In the genomic region with DNA sequence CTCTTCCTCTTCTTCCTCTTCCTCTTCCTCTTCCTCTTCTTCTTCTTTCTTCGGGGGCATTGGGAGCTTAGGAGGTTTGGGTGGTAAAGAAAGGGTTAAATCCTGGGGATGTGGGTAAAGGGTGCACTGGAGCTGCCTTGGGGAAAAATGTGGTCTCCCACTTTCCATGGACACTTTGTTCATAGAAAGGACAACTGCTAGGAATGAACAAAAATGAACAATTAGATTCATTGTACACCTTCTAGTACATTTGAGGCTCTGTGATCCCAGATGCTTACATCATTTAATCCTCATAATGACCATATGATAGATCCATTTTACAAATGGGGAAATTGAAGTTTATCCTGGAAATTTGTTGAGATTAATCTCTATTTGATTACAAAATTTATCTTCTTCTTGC, we compare ENCODE assay signal across 35 cellular contexts.
"Had no signal": no experiment of that assay in that cellular context is flagged by ENCODE, and none has a peak within 500 bp of the region (broad histone marks: within the 10 kb centered on the region; RNA-seq: fewer than 3 reads in every experiment).

No MANE protein-coding gene starts in this region.

- H3K36me3 ChIP-seq: ascending aorta, breast epithelium, cardiac muscle cell, colonic mucosa, esophagus squamous epithelium, gastrocnemius medialis, heart left ventricle had no signal

- FAIRE-seq: endometrium, endothelial cell of umbilical vein had no signal

- H3K27ac ChIP-seq: ascending aorta, breast epithelium, cardiac muscle cell, colonic mucosa, epithelial cell of prostate, esophagus squamous epithelium, gastrocnemius medialis, heart left ventricle had no signal

- H3K9me3 ChIP-seq: ascending aorta, breast epithelium, colonic mucosa, esophagus squamous epithelium, gastrocnemius medialis, heart left ventricle had no signal

- H3K36me3 Mint-ChIP-seq: activated CD4-positive, alpha-beta memory T cell treated with anti-CD3 and anti-CD28 coated beads for 36 hours; activated CD8-positive, alpha-beta memory T cell treated with anti-CD3 and anti-CD28 coated beads, Interleukin-2, amount 10 ng/mL, durations not matched to agents 7 days and 5 days; activated naive CD4-positive, alpha-beta T cell treated with anti-CD3 and anti-CD28 coated beads, Interleukin-2, amount 10 ng/mL, durations not matched to agents 7 days and 5 days; activated naive CD8-positive, alpha-beta T cell treated with anti-CD3 and anti-CD28 coated beads, Interleukin-2, amount 10 ng/mL, durations not matched to agents 7 days and 5 days had no signal

- H3K4me1 ChIP-seq: ascending aorta, breast epithelium, colonic mucosa, esophagus squamous epithelium had no signal

- DNase-seq: activated CD4-positive, alpha-beta memory T cell treated with anti-CD3 and anti-CD28 coated beads for 36 hours; activated CD4-positive, alpha-beta T cell treated with anti-CD3 and anti-CD28 coated beads for 36 hours; activated CD4-positive, alpha-beta T cell treated with anti-CD3 and anti-CD28 coated beads, Interleukin-2, amount 10 ng/mL, durations not matched to agents 24 days and 14 days; activated CD4-positive, CD25-positive, alpha-beta regulatory T cell; activated CD4-positive, CD25-positive, alpha-beta regulatory T cell treated with anti-CD3 and anti-CD28 coated beads, Interleukin-2, amount 50 U/mL, for 72 hours; activated CD8-positive, alpha-beta memory T cell treated with anti-CD3 and anti-CD28 coated beads, Interleukin-2, amount 10 ng/mL, durations not matched to agents 7 days and 5 days; activated CD8-positive, alpha-beta memory T cell treated with anti-CD3 and anti-CD28 coated beads, Interleukin-2, amount 50 U/mL, for 48 hours; activated CD8-positive, alpha-beta T cell treated with anti-CD3 and anti-CD28 coated beads, Interleukin-2, amount 10 ng/mL, durations not matched to agents 7 days and 5 days; activated gamma-delta T cell; activated naive CD4-positive, alpha-beta T cell; activated naive CD4-positive, alpha-beta T cell treated with anti-CD3 and anti-CD28 coated beads, Interleukin-2, amount 10 ng/mL, durations not matched to agents 7 days and 5 days; activated naive CD8-positive, alpha-beta T cell treated with anti-CD3 and anti-CD28 coated beads, Interleukin-2, amount 10 ng/mL, durations not matched to agents 7 days and 5 days; activated T-cell treated with anti-CD3 and anti-CD28 coated beads for 4 hours; activated T-cell treated with anti-CD3 and anti-CD28 coated beads, Interleukin-2, amount 50 U/mL, for 24 hours; activated T-cell treated with anti-CD3 and anti-CD28 coated beads, Interleukin-2, amount 50 U/mL, for 72 hours; central memory CD4-positive, alpha-beta T cell; cerebellar nuclear complex; colonic mucosa; effector CD8-positive, alpha-beta T cell; esophagus squamous epithelium; gastrocnemius medialis; glutamatergic neuron; heart left ventricle; T-helper 1 cell; T-helper 17 cell; T1000 had no signal

- H3K27me3 Mint-ChIP-seq: activated CD4-positive, alpha-beta memory T cell treated with anti-CD3 and anti-CD28 coated beads for 36 hours; activated CD4-positive, alpha-beta T cell treated with anti-CD3 and anti-CD28 coated beads for 36 hours; activated CD4-positive, alpha-beta T cell treated with anti-CD3 and anti-CD28 coated beads, Interleukin-2, amount 10 ng/mL, durations not matched to agents 24 days and 14 days; activated CD8-positive, alpha-beta memory T cell treated with anti-CD3 and anti-CD28 coated beads, Interleukin-2, amount 10 ng/mL, durations not matched to agents 7 days and 5 days; activated naive CD4-positive, alpha-beta T cell treated with anti-CD3 and anti-CD28 coated beads, Interleukin-2, amount 10 ng/mL, durations not matched to agents 7 days and 5 days; activated naive CD8-positive, alpha-beta T cell treated with anti-CD3 and anti-CD28 coated beads, Interleukin-2, amount 10 ng/mL, durations not matched to agents 7 days and 5 days; activated T-cell treated with anti-CD3 and anti-CD28 coated beads, Interleukin-2, amount 50 U/mL, for 24 hours; T-helper 17 cell had no signal

- H3K4me1 Mint-ChIP-seq: activated CD4-positive, alpha-beta T cell treated with anti-CD3 and anti-CD28 coated beads for 36 hours; activated CD4-positive, alpha-beta T cell treated with anti-CD3 and anti-CD28 coated beads, Interleukin-2, amount 10 ng/mL, durations not matched to agents 24 days and 14 days; activated CD8-positive, alpha-beta memory T cell treated with anti-CD3 and anti-CD28 coated beads, Interleukin-2, amount 10 ng/mL, durations not matched to agents 7 days and 5 days; activated naive CD4-positive, alpha-beta T cell treated with anti-CD3 and anti-CD28 coated beads, Interleukin-2, amount 10 ng/mL, durations not matched to agents 7 days and 5 days; activated naive CD8-positive, alpha-beta T cell treated with anti-CD3 and anti-CD28 coated beads, Interleukin-2, amount 10 ng/mL, durations not matched to agents 7 days and 5 days; T-helper 17 cell had no signal

- H3K4me3 ChIP-seq: ascending aorta, breast epithelium, cardiac muscle cell, colonic mucosa, esophagus squamous epithelium, gastrocnemius medialis, heart left ventricle had no signal

- H3K4me3 Mint-ChIP-seq: activated CD4-positive, alpha-beta memory T cell treated with anti-CD3 and anti-CD28 coated beads for 36 hours; activated CD4-positive, alpha-beta T cell treated with anti-CD3 and anti-CD28 coated beads for 36 hours; activated CD4-positive, alpha-beta T cell treated with anti-CD3 and anti-CD28 coated beads, Interleukin-2, amount 10 ng/mL, durations not matched to agents 24 days and 14 days; activated CD8-positive, alpha-beta memory T cell treated with anti-CD3 and anti-CD28 coated beads, Interleukin-2, amount 10 ng/mL, durations not matched to agents 7 days and 5 days; activated CD8-positive, alpha-beta T cell treated with anti-CD3 and anti-CD28 coated beads, Interleukin-2, amount 10 ng/mL, durations not matched to agents 7 days and 5 days; activated naive CD4-positive, alpha-beta T cell treated with anti-CD3 and anti-CD28 coated beads, Interleukin-2, amount 10 ng/mL, durations not matched to agents 7 days and 5 days; activated naive CD8-positive, alpha-beta T cell treated with anti-CD3 and anti-CD28 coated beads, Interleukin-2, amount 10 ng/mL, durations not matched to agents 7 days and 5 days; activated T-cell treated with anti-CD3 and anti-CD28 coated beads, Interleukin-2, amount 50 U/mL, for 24 hours; activated T-cell treated with anti-CD3 and anti-CD28 coated beads, Interleukin-2, amount 50 U/mL, for 72 hours; brain; T-helper 17 cell; T-helper 2 cell treated with Interferon-gamma antibody and Interleukin-4, amounts not matched to agents 5 μg/mL and 100 μg/mL, for 36 hours had no signal

- H3K27ac Mint-ChIP-seq: activated CD4-positive, alpha-beta memory T cell treated with anti-CD3 and anti-CD28 coated beads for 36 hours; activated CD4-positive, alpha-beta T cell treated with anti-CD3 and anti-CD28 coated beads for 36 hours; activated CD4-positive, alpha-beta T cell treated with anti-CD3 and anti-CD28 coated beads, Interleukin-2, amount 10 ng/mL, durations not matched to agents 24 days and 14 days; activated CD8-positive, alpha-beta memory T cell treated with anti-CD3 and anti-CD28 coated beads, Interleukin-2, amount 10 ng/mL, durations not matched to agents 7 days and 5 days; activated CD8-positive, alpha-beta T cell treated with anti-CD3 and anti-CD28 coated beads, Interleukin-2, amount 10 ng/mL, durations not matched to agents 7 days and 5 days; activated naive CD4-positive, alpha-beta T cell treated with anti-CD3 and anti-CD28 coated beads, Interleukin-2, amount 10 ng/mL, durations not matched to agents 7 days and 5 days; activated naive CD4-positive, alpha-beta T cell treated with anti-CD3 and anti-CD28 coated beads, Interleukin-2, amount 50 U/mL, for 72 hours; activated naive CD8-positive, alpha-beta T cell treated with anti-CD3 and anti-CD28 coated beads, Interleukin-2, amount 10 ng/mL, durations not matched to agents 7 days and 5 days; activated T-cell treated with anti-CD3 and anti-CD28 coated beads, Interleukin-2, amount 50 U/mL, for 24 hours; activated T-cell treated with anti-CD3 and anti-CD28 coated beads, Interleukin-2, amount 50 U/mL, for 72 hours; brain; T-helper 17 cell; T-helper 2 cell treated with Interferon-gamma antibody and Interleukin-4, amounts not matched to agents 5 μg/mL and 100 μg/mL, for 36 hours had no signal

- H3K9me3 Mint-ChIP-seq: activated CD4-positive, alpha-beta memory T cell treated with anti-CD3 and anti-CD28 coated beads for 36 hours; activated CD4-positive, alpha-beta T cell treated with anti-CD3 and anti-CD28 coated beads, Interleukin-2, amount 10 ng/mL, durations not matched to agents 24 days and 14 days; activated naive CD4-positive, alpha-beta T cell treated with anti-CD3 and anti-CD28 coated beads, Interleukin-2, amount 10 ng/mL, durations not matched to agents 7 days and 5 days; activated naive CD8-positive, alpha-beta T cell treated with anti-CD3 and anti-CD28 coated beads, Interleukin-2, amount 10 ng/mL, durations not matched to agents 7 days and 5 days; activated T-cell treated with anti-CD3 and anti-CD28 coated beads, Interleukin-2, amount 50 U/mL, for 24 hours; T-helper 2 cell treated with Interferon-gamma antibody and Interleukin-4, amounts not matched to agents 5 μg/mL and 100 μg/mL, for 36 hours had no signal
